Comparison of ENCODE assay signal across 19 cellular contexts in genomic region chr10:61918140-61918539, GRCh38. TPM values are rescaled to one million over a fixed set of nuclear protein-coding genes. Genes with fewer than 3 reads are reported as not detected.
DNase-seq lines count a peak whose midpoint lies in the region; ATAC-seq and TF ChIP-seq lines count a peak whose summit lies in the region.
"Had no signal": no experiment of that assay in that cellular context is flagged by ENCODE, and none has a peak within 500 bp of the region (broad histone marks: within the 10 kb centered on the region; RNA-seq: fewer than 3 reads in every experiment).

No MANE protein-coding gene starts in this region.

- no peaks in the 10 kb centered on the region for H3K27me3 Mint-ChIP-seq in activated naive CD4-positive, alpha-beta T cell treated with anti-CD3 and anti-CD28 coated beads, Interleukin-2, amount 50 U/mL, for 24 hours
- H3K27me3 Mint-ChIP-seq in activated naive CD4-positive, alpha-beta T cell treated with anti-CD3 and anti-CD28 coated beads for 36 hours (ENCODE audit: low read depth), result no peaks in the 10 kb centered on the region
- H3K27me3 Mint-ChIP-seq in stimulated activated naive B cell treated with anti-CD40 and anti-IgM and Interleukin-4, amounts not matched to agents 10 μg/mL and 1 μg/mL and 100 μg/mL, for 72 hours, result no peaks in the 10 kb centered on the region
- H3K27me3 Mint-ChIP-seq: CD4-positive, alpha-beta T cell had no signal

- no peak overlapping the region for H3K4me3 ChIP-seq in Panc1 (ENCODE audit: low read depth in 2 of 2, low read length in 2 of 2)
- H3K4me3 ChIP-seq: GM23338, MG63, SJCRH30 had no signal

- peaks cover 72% of the 10 kb centered on the region for H3K4me1 Mint-ChIP-seq in activated naive CD4-positive, alpha-beta T cell treated with anti-CD3 and anti-CD28 coated beads, Interleukin-2, amount 50 U/mL, for 24 hours
- peaks cover 64% of the 10 kb centered on the region for H3K4me1 Mint-ChIP-seq in activated naive CD4-positive, alpha-beta T cell treated with anti-CD3 and anti-CD28 coated beads for 36 hours (ENCODE audit: low read depth)
- peaks cover 43 to 83% of the 10 kb centered on the region in 2 donors for H3K4me1 Mint-ChIP-seq in stimulated activated naive B cell treated with anti-CD40 and anti-IgM and Interleukin-4, amounts not matched to agents 10 μg/mL and 1 μg/mL and 100 μg/mL, for 72 hours
- H3K4me1 Mint-ChIP-seq: GM23338 had no signal

- CTCF ChIA-PET in activated naive CD4-positive, alpha-beta T cell treated with anti-CD3 and anti-CD28 coated beads for 36 hours (lab: Charles Lee), result interaction anchor here (0.6 to 1.1 kb wide), 2 partner anchors 12 to 95 kb away, joined by 3 read pairs; no protein-coding TSS in a partner anchor
- CTCF ChIA-PET in Panc1 (lab: Charles Lee), result no interaction called here

- intact Hi-C loops in activated naive CD4-positive, alpha-beta T cell treated with anti-CD3 and anti-CD28 coated beads for 36 hours (cut with micrococcal nuclease), result no loop called here
- intact Hi-C loops in Panc1 (cut with micrococcal nuclease; ENCODE audit: unreplicated experiment), result no loop called here

- H3K36me3 ChIP-seq in Panc1 (ENCODE audit: control insufficient read depth, insufficient read depth, low read length), result no peaks in the 10 kb centered on the region
- H3K36me3 ChIP-seq: SJCRH30 had no signal

- H3K36me3 Mint-ChIP-seq in activated naive CD4-positive, alpha-beta T cell treated with anti-CD3 and anti-CD28 coated beads, Interleukin-2, amount 50 U/mL, for 24 hours, result peaks cover 47% of the 10 kb centered on the region
- H3K36me3 Mint-ChIP-seq in activated naive CD4-positive, alpha-beta T cell treated with anti-CD3 and anti-CD28 coated beads for 36 hours (ENCODE audit: low read depth), result peaks cover 76% of the 10 kb centered on the region
- peaks cover 69 to 87% of the 10 kb centered on the region in 2 donors for H3K36me3 Mint-ChIP-seq in stimulated activated naive B cell treated with anti-CD40 and anti-IgM and Interleukin-4, amounts not matched to agents 10 μg/mL and 1 μg/mL and 100 μg/mL, for 72 hours

- H3K4me3 Mint-ChIP-seq in activated naive CD4-positive, alpha-beta T cell treated with anti-CD3 and anti-CD28 coated beads, Interleukin-2, amount 50 U/mL, for 24 hours, result no peak overlapping the region
- H3K4me3 Mint-ChIP-seq in activated naive CD4-positive, alpha-beta T cell treated with anti-CD3 and anti-CD28 coated beads for 36 hours, result no peak overlapping the region
- H3K4me3 Mint-ChIP-seq in stimulated activated naive B cell treated with anti-CD40 and anti-IgM and Interleukin-4, amounts not matched to agents 10 μg/mL and 1 μg/mL and 100 μg/mL, for 72 hours, result no peak overlapping the region
- H3K4me3 Mint-ChIP-seq: CD4-positive, alpha-beta T cell; GM23338 had no signal

- H3K4me1 ChIP-seq in Panc1 (ENCODE audit: control insufficient read depth, insufficient read depth, low read length), result peaks cover 25% of the 10 kb centered on the region
- H3K4me1 ChIP-seq: SJCRH30 had no signal

- peak; percentile 52; the same call in 1 of the 2 replicates for ATAC-seq in Panc1
- no peak for ATAC-seq in stimulated activated naive B cell treated with anti-CD40 and anti-IgM and Interleukin-4, amounts not matched to agents 10 μg/mL and 1 μg/mL and 100 μg/mL, for 72 hours (replicated peaks)
- ATAC-seq: GM23338 had no signal

- no peaks in the 10 kb centered on the region for H3K27me3 ChIP-seq in Panc1 (ENCODE audit: control insufficient read depth, insufficient read depth, low read length)
- H3K27me3 ChIP-seq: MG63, SJCRH30 had no signal

- peak overlapping the region; percentile 81 for H3K27ac Mint-ChIP-seq in activated naive CD4-positive, alpha-beta T cell treated with anti-CD3 and anti-CD28 coated beads, Interleukin-2, amount 50 U/mL, for 24 hours
- no peak overlapping the region for H3K27ac Mint-ChIP-seq in activated naive CD4-positive, alpha-beta T cell treated with anti-CD3 and anti-CD28 coated beads for 36 hours
- peak overlapping the region; percentile 59 for H3K27ac Mint-ChIP-seq in stimulated activated naive B cell treated with anti-CD40 and anti-IgM and Interleukin-4, amounts not matched to agents 10 μg/mL and 1 μg/mL and 100 μg/mL, for 72 hours
- H3K27ac Mint-ChIP-seq: CD4-positive, alpha-beta T cell; GM23338 had no signal

- POLR2A ChIA-PET in Panc1 (lab: Charles Lee), result no interaction called here

- H3K9me3 ChIP-seq in Panc1 (ENCODE audit: control insufficient read depth, insufficient read depth, low read depth, low read length), result no peaks in the 10 kb centered on the region
- H3K9me3 ChIP-seq: MG63, SJCRH30 had no signal

- no peak for TF ChIP-seq CTCF in Panc1 (IDR thresholded peaks at IDR 0.05)

- no TSS peak for BruUV-seq in Panc1 (replicated peaks; lab: Mats Ljungman, UMichigan)

- DNase-seq in activated naive CD4-positive, alpha-beta T cell treated with anti-CD3 and anti-CD28 coated beads for 36 hours, result no peak
- no peak for DNase-seq in Panc1 (ENCODE audit: low read depth, low spot score)
- peak; percentile 38 for DNase-seq in kidney glomerular epithelial cell (lab: John Stamatoyannopoulos, UW)
- DNase-seq in stimulated activated naive B cell treated with anti-CD40 and anti-IgM and Interleukin-4, amounts not matched to agents 10 μg/mL and 1 μg/mL and 100 μg/mL, for 72 hours, result no peak
- no peak for DNase-seq in NOMO-1 treated with dmso at 0.1 percent for 144 hours (lab: John Stamatoyannopoulos, UW; ENCODE audit: unreplicated experiment)
- DNase-seq in NCI-H2029 treated with DMSO at 0.1 percent for 48 hours (lab: John Stamatoyannopoulos, UW), result no peak
- no peak for DNase-seq in NOMO-1 treated with DMSO at 0.1 percent for 48 hours (lab: John Stamatoyannopoulos, UW; ENCODE audit: unreplicated experiment)
- DNase-seq: CD4-positive, alpha-beta T cell; DND-41; GF-D8; MG63; NCI-H1092 treated with DMSO at 0.1 percent for 48 hours; NCI-H1694; NCI-H2171; NCI-H774; SJCRH30 had no signal

- H3K9me3 Mint-ChIP-seq in activated naive CD4-positive, alpha-beta T cell treated with anti-CD3 and anti-CD28 coated beads, Interleukin-2, amount 50 U/mL, for 24 hours, result no peaks in the 10 kb centered on the region
- no peaks in the 10 kb centered on the region for H3K9me3 Mint-ChIP-seq in activated naive CD4-positive, alpha-beta T cell treated with anti-CD3 and anti-CD28 coated beads for 36 hours
- peaks cover 4 to 6% of the 10 kb centered on the region in 2 donors for H3K9me3 Mint-ChIP-seq in stimulated activated naive B cell treated with anti-CD40 and anti-IgM and Interleukin-4, amounts not matched to agents 10 μg/mL and 1 μg/mL and 100 μg/mL, for 72 hours
- H3K9me3 Mint-ChIP-seq: GM23338 had no signal

- peak overlapping the region; percentile 64 for H3K27ac ChIP-seq in Panc1 (ENCODE audit: low read length)
- H3K27ac ChIP-seq: RWPE1, SJCRH30 had no signal

- in situ Hi-C loops in Panc1 (cut with HindIII; ENCODE audit: low pct_unique_long_range_greater_than_20kb, low sequenced_read_pairs), result no loop called here

RNA-seq across cellular contexts. Expression of gene ARID5B, which starts 16.6 kb away (rescaled TPM):
- total RNA-seq in activated naive CD4-positive, alpha-beta T cell treated with anti-CD3 and anti-CD28 coated beads for 36 hours, result 10 to 100 TPM; 86.3 to 87.1 TPM
- total RNA-seq in Panc1 (2021; ENCODE audit: unreplicated experiment), result 22.7 TPM
- 7.6 TPM for polyA plus RNA-seq in Panc1 (2012; ENCODE audit: insufficient read length)
